Comparison of ENCODE assay signal across 9 cellular contexts in the genomic region with DNA sequence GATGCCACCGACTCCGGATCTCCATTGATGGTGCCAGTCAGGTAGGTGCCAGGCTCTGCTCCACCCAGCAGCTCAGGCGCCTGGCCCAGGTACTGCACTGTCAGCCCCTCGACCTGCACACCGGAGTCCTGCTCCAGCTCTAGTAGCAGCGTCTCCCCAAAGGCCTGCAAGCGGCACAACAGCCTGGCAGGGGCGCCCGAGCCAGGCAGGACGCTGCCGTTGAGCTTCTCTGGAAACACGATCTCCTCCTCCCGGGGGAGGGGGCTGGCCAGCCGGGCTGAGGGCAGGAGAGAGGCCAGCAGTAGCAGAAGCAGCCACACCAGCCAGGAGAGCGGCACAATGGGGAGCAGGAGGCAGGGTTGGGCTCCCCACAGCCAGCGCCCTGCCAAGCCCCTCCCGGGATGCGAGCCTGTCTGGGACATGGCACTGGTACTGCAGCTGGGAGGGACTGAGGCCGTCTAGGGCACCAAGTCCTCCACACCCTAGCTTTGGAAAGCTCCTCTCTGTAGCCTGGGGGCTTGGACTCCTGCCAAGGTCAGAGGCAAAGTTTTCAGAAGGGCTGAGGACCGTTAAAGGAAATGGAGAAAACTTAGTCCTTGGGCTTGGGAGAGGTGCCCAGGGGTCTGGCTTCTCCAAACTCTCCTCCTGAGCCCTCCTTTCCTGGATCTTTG. TPM values are rescaled to one million over a fixed set of nuclear protein-coding genes. Genes with fewer than 3 reads are reported as not detected.
DNase-seq lines count a peak whose midpoint lies in the region; ATAC-seq and TF ChIP-seq lines count a peak whose summit lies in the region.
"Had no signal": no experiment of that assay in that cellular context is flagged by ENCODE, and none has a peak within 500 bp of the region (broad histone marks: within the 10 kb centered on the region; RNA-seq: fewer than 3 reads in every experiment).

No MANE protein-coding gene starts in this region.

- peak; percentile 48 for TF ChIP-seq CTCF in endodermal cell (conservative IDR thresholded peaks at IDR 0.05)

- H3K4me3 ChIP-seq in endodermal cell (ENCODE audit: low read length) (no peak overlapping the region), muscle layer of colon (ENCODE audit: low read depth in 1 of 2, low read length in 2 of 2) (peak overlapping the region; percentile 22 to 53)

- 48 to 50% methylated on average over 10 to 20 of the region's 20 CpGs for WGBS in endodermal cell (ENCODE audit: insufficient coverage in 1 of 2, insufficient read length in 1 of 2), 2 experiments

- H3K4me1 Mint-ChIP-seq in endodermal cell: peaks cover 50% of the 10 kb centered on the region

- H3K27me3 ChIP-seq in endodermal cell (ENCODE audit: control insufficient read depth, insufficient read depth, low read length, poor library complexity, severe bottlenecking) (no peaks in the 10 kb centered on the region), muscle layer of colon (ENCODE audit: control insufficient read depth in 1 of 2, insufficient read depth in 2 of 2, low read length in 2 of 2) (no peaks in the 10 kb centered on the region)

- no peak for ATAC-seq in GM21515 (IDR thresholded peaks at IDR 0.05; ENCODE audit: unreplicated experiment)
- no peak for ATAC-seq in HG02938 (IDR thresholded peaks at IDR 0.05; ENCODE audit: unreplicated experiment)

- no peaks in the 10 kb centered on the region for H3K9me3 Mint-ChIP-seq in endodermal cell

- H3K27ac Mint-ChIP-seq in endodermal cell: no peak overlapping the region

- H3K27ac ChIP-seq in endodermal cell (ENCODE audit: low read depth, low read length): no peak overlapping the region
- H3K27ac ChIP-seq in muscle layer of colon (ENCODE audit: low read depth, low read length): peak overlapping the region; percentile 81

- peaks cover 15% of the 10 kb centered on the region for H3K4me1 ChIP-seq in endodermal cell (ENCODE audit: control insufficient read depth, insufficient read depth, low read length)
- H3K4me1 ChIP-seq in muscle layer of colon (ENCODE audit: insufficient read depth, low read length): peaks cover 66% of the 10 kb centered on the region

- peaks cover 4% of the 10 kb centered on the region for H3K36me3 Mint-ChIP-seq in endodermal cell (ENCODE audit: low read depth)

- H3K9ac ChIP-seq in endodermal cell (ENCODE audit: extremely low read depth, low read length, poor library complexity, severe bottlenecking) (no peak overlapping the region), muscle layer of colon (ENCODE audit: low read length) (peak overlapping the region; percentile 50)

- H3K4me3 Mint-ChIP-seq in endodermal cell: peak overlapping the region; percentile 30

- H3K9me3 ChIP-seq in endodermal cell (ENCODE audit: control insufficient read depth, low read length) (no peaks in the 10 kb centered on the region), muscle layer of colon (ENCODE audit: low read length) (no peaks in the 10 kb centered on the region)

- H3K36me3 ChIP-seq in endodermal cell (ENCODE audit: control insufficient read depth, insufficient read depth, low read length): peaks cover 2% of the 10 kb centered on the region
- peaks cover 9% of the 10 kb centered on the region for H3K36me3 ChIP-seq in muscle layer of colon (ENCODE audit: insufficient read depth, low read length)

- H3K27me3 Mint-ChIP-seq in endodermal cell (ENCODE audit: insufficient read depth): no peaks in the 10 kb centered on the region

- DNase-seq in Ammon's horn (ENCODE audit: low spot score): peak; percentile 67
- DNase-seq in NCI-H510A (lab: John Stamatoyannopoulos, UW): peak; percentile 54
- DNase-seq in endodermal cell: peak; percentile 90
- DNase-seq in HT-29 (ENCODE audit: low spot score): no peak
- no peak for DNase-seq in activated naive CD4-positive, alpha-beta T cell treated with anti-CD3 and anti-CD28 coated beads, Interleukin-2, amount 50 U/mL, for 16 hours

RNA-seq across cellular contexts. Expression of a gene that starts 0.5 kb away (rescaled TPM):
- total RNA-seq in endodermal cell: 1 to 10 TPM; 4.4 to 9.6 TPM
- polyA plus RNA-seq in endodermal cell (2013, experiment 1 of 2): 5.7 TPM
- polyA plus RNA-seq in endodermal cell (2013, experiment 2 of 2): 4.6 TPM
- not detected in 2 replicates for total RNA-seq in HT-29 (2014; rRNA removed; shearing (Covaris generic))

RNA-seq across cellular contexts. Expression of a gene that starts 3.8 kb away (rescaled TPM):
- total RNA-seq in endodermal cell: 10 to 100 TPM; 83.5 to 100.0 TPM
- 130 TPM for polyA plus RNA-seq in endodermal cell (2013, experiment 1 of 2)
- 112 TPM for polyA plus RNA-seq in endodermal cell (2013, experiment 2 of 2)
- 90.6 and 122 TPM in 2 replicates for total RNA-seq in HT-29 (2014; rRNA removed; shearing (Covaris generic))

RNA-seq across cellular contexts. Expression of a gene that starts 16.8 kb away (rescaled TPM):
- under 1 TPM; 0.68 to 0.69 TPM for total RNA-seq in endodermal cell
- not detected for polyA plus RNA-seq in endodermal cell (2013, experiment 1 of 2)
- polyA plus RNA-seq in endodermal cell (2013, experiment 2 of 2): not detected
- not detected in 2 replicates for total RNA-seq in HT-29 (2014; rRNA removed; shearing (Covaris generic))

RNA-seq across cellular contexts. Expression of a gene that starts 21.0 kb away (rescaled TPM):
- 10 to 100 TPM; 30.4 to 37.9 TPM for total RNA-seq in endodermal cell
- polyA plus RNA-seq in endodermal cell (2013, experiment 1 of 2): 46.8 TPM
- 41.5 TPM for polyA plus RNA-seq in endodermal cell (2013, experiment 2 of 2)
- 57.5 and 70.7 TPM in 2 replicates for total RNA-seq in HT-29 (2014; rRNA removed; shearing (Covaris generic))

RNA-seq across cellular contexts. Expression of a gene that starts 25.1 kb away (rescaled TPM):
- 100 to 1,000 TPM; 268 to 396 TPM for total RNA-seq in endodermal cell
- 149 TPM for polyA plus RNA-seq in endodermal cell (2013, experiment 1 of 2)
- 136 TPM for polyA plus RNA-seq in endodermal cell (2013, experiment 2 of 2)
- 0.52 TPM in 1 of 2 replicates, not detected in the other for total RNA-seq in HT-29 (2014; rRNA removed; shearing (Covaris generic))
- total RNA-seq: activated CD8-positive, alpha-beta memory T cell treated with anti-CD3 and anti-CD28 coated beads for 36 hours had no signal

Comparison
In these comparisons a context has a peak if more than half of its experiments do, and no peak if none do; other contexts are left out.
1. DNase-seq: peak in Ammon's horn (single experiment), NCI-H510A (single experiment) and endodermal cell (single experiment); none in HT-29 (single experiment) and activated naive CD4-positive, alpha-beta T cell treated with anti-CD3 and anti-CD28 coated beads, Interleukin-2, amount 50 U/mL, for 16 hours (single experiment).